8 cellular contexts compared by ENCODE assay signal in genomic region chr16:13866073-13866472, GRCh38. TPM values are rescaled to one million over a fixed set of nuclear protein-coding genes. Genes with fewer than 3 reads are reported as not detected.
DNase-seq lines count a peak whose midpoint lies in the region; ATAC-seq, FAIRE-seq and TF ChIP-seq lines count a peak whose summit lies in the region.

No MANE protein-coding gene starts in this region.

- ATAC-seq in effector memory CD8-positive, alpha-beta T cell (replicated peaks), result peak; percentile 41

- peaks cover 5% of the 10 kb centered on the region for H3K27me3 ChIP-seq in WERI-Rb-1 (ENCODE audit: insufficient read depth, low read depth, severe bottlenecking)

- H3K27ac Mint-ChIP-seq in effector memory CD8-positive, alpha-beta T cell, result no peak overlapping the region

- H3K4me3 Mint-ChIP-seq in effector memory CD8-positive, alpha-beta T cell, result no peak overlapping the region

- H3K9me3 ChIP-seq in WERI-Rb-1 (ENCODE audit: severe bottlenecking), result peaks cover 4% of the 10 kb centered on the region

- peak; percentile 89 for FAIRE-seq in GM12892 (lab: Jason Lieb, UNC)

- DNase-seq in AG08395 (ENCODE audit: low spot score) (peak; percentile 82), GM12892 (ENCODE audit: insufficient read length) (peak; percentile 32), NCI-H1092 (lab: John Stamatoyannopoulos, UW) (peak; percentile 32), WERI-Rb-1 (peak; percentile 72), medulla oblongata (ENCODE audit: extremely low spot score) (peak; percentile 54), stromal cell of bone marrow (ENCODE audit: low read depth) (peak; percentile 28)
- peak in 2 of 3 experiments; percentile 1 to 3 for DNase-seq in effector memory CD8-positive, alpha-beta T cell
- no peak for DNase-seq in stimulated activated naive CD4-positive, alpha-beta T cell treated with Interleukin-2 at 50 U/mL for 16 hours (lab: John Stamatoyannopoulos, UW)

- no peaks in the 10 kb centered on the region for H3K36me3 ChIP-seq in WERI-Rb-1

- H3K27me3 Mint-ChIP-seq in effector memory CD8-positive, alpha-beta T cell, result peaks cover 22 to 33% of the 10 kb centered on the region in 2 donors

- peak; percentile 90 for TF ChIP-seq CTCF in WERI-Rb-1 (IDR thresholded peaks at IDR 0.05; ENCODE audit: low read depth, low read length)

- H3K4me3 ChIP-seq in WERI-Rb-1 (ENCODE audit: low read depth, low read length), result no peak overlapping the region

- H3K27ac ChIP-seq in WERI-Rb-1, result no peak overlapping the region

- H3K9me3 Mint-ChIP-seq in effector memory CD8-positive, alpha-beta T cell, result no peaks in the 10 kb centered on the region

- no peaks in the 10 kb centered on the region for H3K4me1 Mint-ChIP-seq in effector memory CD8-positive, alpha-beta T cell (ENCODE audit: low read depth in 2 of 2)

- no peaks in the 10 kb centered on the region for H3K36me3 Mint-ChIP-seq in effector memory CD8-positive, alpha-beta T cell (ENCODE audit: insufficient read depth)

- TF ChIP-seq POLR2A in GM12892 (IDR thresholded peaks at IDR 0.05; ENCODE audit: low read depth, low read length), result no peak

RNA-seq across cellular contexts. Expression of gene ERCC4, which starts 53.9 kb away (rescaled TPM):
- polyA plus RNA-seq in GM12892 (2012; ENCODE audit: missing spikeins), result 3.6 TPM
